In the genomic region with DNA sequence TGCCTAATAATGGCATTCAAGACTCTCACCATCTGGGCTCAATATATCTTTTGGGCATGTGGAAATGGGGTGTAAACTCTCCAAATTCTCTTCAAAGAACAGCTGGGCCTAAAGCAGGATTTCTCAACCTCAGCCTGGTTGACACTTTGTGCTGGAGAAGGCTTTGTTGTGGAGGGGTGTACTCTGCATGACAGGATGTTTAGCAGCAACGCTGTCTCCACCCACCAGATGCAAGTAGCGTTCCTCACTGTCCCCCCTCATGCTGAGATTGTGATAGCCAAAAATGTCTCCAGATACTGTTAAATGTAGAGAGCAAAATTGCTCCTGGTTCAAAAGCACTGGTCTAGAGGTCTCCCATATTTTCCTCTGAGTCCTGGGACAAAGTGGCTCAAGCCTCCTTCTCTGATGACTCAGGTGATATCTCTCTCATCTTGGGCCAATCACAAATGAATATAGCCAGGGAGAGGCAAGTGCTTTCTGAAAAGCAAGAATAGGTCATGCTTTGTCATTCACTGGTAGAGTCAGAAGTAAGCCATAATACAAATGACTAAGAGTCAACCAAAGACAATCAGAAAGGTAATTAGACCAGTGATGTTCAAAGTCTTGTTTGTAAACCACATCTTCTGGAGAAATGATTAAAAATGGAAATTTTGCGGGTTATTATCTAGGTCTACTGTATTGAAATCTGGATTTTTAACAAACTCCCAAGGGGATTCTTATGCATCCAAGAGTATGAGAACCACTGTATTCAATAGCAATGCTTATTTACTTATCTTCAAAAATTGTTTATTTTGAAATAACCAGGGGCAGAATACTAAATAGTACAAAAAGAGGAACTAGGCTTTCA, we compare ENCODE assay signal across 10 cellular contexts.
DNase-seq lines count a peak whose midpoint lies in the region; ATAC-seq and TF ChIP-seq lines count a peak whose summit lies in the region.
"Had no signal": no experiment of that assay in that cellular context is flagged by ENCODE, and none has a peak within 500 bp of the region (broad histone marks: within the 10 kb centered on the region; RNA-seq: fewer than 3 reads in every experiment).

No MANE protein-coding gene starts in this region.

- no peaks in the 10 kb centered on the region for H3K27me3 ChIP-seq in CD4-positive, alpha-beta memory T cell (ENCODE audit: insufficient read depth, low read length)

- peak overlapping the region in 1 of 2 donors; percentile 8 for H3K4me3 ChIP-seq in CD4-positive, alpha-beta memory T cell (ENCODE audit: low read length in 2 of 2)

- H3K9me3 Mint-ChIP-seq in CD4-positive, alpha-beta memory T cell, result peaks cover 0 to 3% (median 0%) of the 10 kb centered on the region in 8 donors

- POLR2A ChIA-PET in CD4-positive, alpha-beta memory T cell (lab: Charles Lee; ENCODE audit: partially characterized antibody), result interaction anchor here (0.7 to 4.1 kb wide), 10 partner anchors 13 to 376 kb away, joined by 3 to 29 read pairs (median 4); partner anchors contain the start of genes ATAD1, KLLN and PTEN

- TF ChIP-seq POLR2A in GM18505 (IDR thresholded peaks at IDR 0.05; ENCODE audit: borderline replicate concordance, extremely low read depth, insufficient read depth, insufficient read length), result no peak

- H3K27ac ChIP-seq in CD4-positive, alpha-beta memory T cell (ENCODE audit: low read depth, low read length), result no peak overlapping the region

- H3K4me3 Mint-ChIP-seq in CD4-positive, alpha-beta memory T cell, result peak overlapping the region; percentile 8 to 84 (median 78)

- no peaks in the 10 kb centered on the region for H3K36me3 Mint-ChIP-seq in CD4-positive, alpha-beta memory T cell

- H3K36me3 ChIP-seq in CD4-positive, alpha-beta memory T cell (ENCODE audit: insufficient read depth, low read length), result no peaks in the 10 kb centered on the region

- peak overlapping the region; percentile 76 to 95 (median 89) for H3K27ac Mint-ChIP-seq in CD4-positive, alpha-beta memory T cell

- H3K9me3 ChIP-seq in CD4-positive, alpha-beta memory T cell (ENCODE audit: control insufficient read depth in 1 of 2, low read length in 2 of 2), result no peaks in the 10 kb centered on the region

- H3K4me1 ChIP-seq in CD4-positive, alpha-beta memory T cell (ENCODE audit: insufficient read depth, low read length), result peaks cover 40% of the 10 kb centered on the region

- H3K27me3 Mint-ChIP-seq in CD4-positive, alpha-beta memory T cell, result no peaks in the 10 kb centered on the region

- ATAC-seq in GM18505 (IDR thresholded peaks at IDR 0.05; ENCODE audit: unreplicated experiment), result no peak

- peak; percentile 64 to 80 (median 77) for DNase-seq in CD4-positive, alpha-beta memory T cell
- DNase-seq in OCI-M1 (lab: John Stamatoyannopoulos, UW) (peak; percentile 36), kidney tubule cell (ENCODE audit: low spot score) (peak; percentile 60), ecto neural progenitor cell (ENCODE audit: low spot score) (no peak), NCI-H2081 treated with DMSO at 0.1 percent for 48 hours (lab: John Stamatoyannopoulos, UW) (no peak)
- DNase-seq in activated T-cell treated with anti-CD3 and anti-CD28 coated beads, Interleukin-2, amount 50 U/mL, for 48 hours, result peak; percentile 42 to 53
- no peak for DNase-seq in effector CD8-positive, alpha-beta T cell (lab: John Stamatoyannopoulos, UW)
- DNase-seq: erythroblast, NCI-H1694 treated with DMSO at 0.1 percent for 48 hours had no signal

- CTCF ChIA-PET in CD4-positive, alpha-beta memory T cell (lab: Charles Lee; ENCODE audit: partially characterized antibody), result interaction anchor here (1.0 to 3.0 kb wide), 6 partner anchors 15 to 197 kb away, joined by 3 to 14 read pairs (median 5); no protein-coding TSS in a partner anchor

- peaks cover 32 to 54% (median 43%) of the 10 kb centered on the region in 4 donors for H3K4me1 Mint-ChIP-seq in CD4-positive, alpha-beta memory T cell

- intact Hi-C loops in CD4-positive, alpha-beta memory T cell (cut with micrococcal nuclease), result loop anchor here (1.0 to 10.0 kb wide), 4 partner anchors 78 to 801 kb away; partner anchors contain the start of genes FAS, KLLN and PTEN

Comparison
In these comparisons a context has a peak if more than half of its experiments do, and no peak if none do; other contexts are left out.
1. DNase-seq: peak in CD4-positive, alpha-beta memory T cell (5 of 5), OCI-M1 (single experiment), activated T-cell treated with anti-CD3 and anti-CD28 coated beads, Interleukin-2, amount 50 U/mL, for 48 hours (2 of 2) and kidney tubule cell (single experiment); none in ecto neural progenitor cell (single experiment), effector CD8-positive, alpha-beta T cell (single experiment) and NCI-H2081 treated with DMSO at 0.1 percent for 48 hours (single experiment).